Comparison of ENCODE assay signal across 29 cellular contexts in genomic region chr1:95956215-95956614, GRCh38.
"Had no signal": no experiment of that assay in that cellular context is flagged by ENCODE, and none has a peak within 500 bp of the region (broad histone marks: within the 10 kb centered on the region; RNA-seq: fewer than 3 reads in every experiment).

No MANE protein-coding gene starts in this region.

- H3K36me3 ChIP-seq: colonic mucosa, esophagus muscularis mucosa, esophagus squamous epithelium, gastrocnemius medialis, gastroesophageal sphincter, heart left ventricle, heart right ventricle had no signal

- H3K9me3 ChIP-seq: colonic mucosa, esophagus muscularis mucosa, gastrocnemius medialis had no signal

- H3K27me3 Mint-ChIP-seq: effector memory CD8-positive, alpha-beta T cell had no signal

- H3K27me3 ChIP-seq: colonic mucosa, dorsolateral prefrontal cortex, esophagus muscularis mucosa, esophagus squamous epithelium, foreskin keratinocyte, gastrocnemius medialis, gastroesophageal sphincter, heart left ventricle, heart right ventricle, hepatocyte had no signal

- H3K79me2 ChIP-seq: hepatocyte had no signal

- H3K4me2 ChIP-seq: hepatocyte had no signal

- H3K27ac Mint-ChIP-seq: dendritic cell treated with granulocyte-macrophage colony-stimulating factor and Interleukin-4, amounts not matched to agents 40 ng/mL and 50 ng/mL, for 4 days; effector memory CD8-positive, alpha-beta T cell; endodermal cell had no signal

- ATAC-seq: effector memory CD8-positive, alpha-beta T cell; esophagus mucosa; foreskin keratinocyte; gastrocnemius medialis; gastroesophageal sphincter; heart left ventricle; heart right ventricle had no signal

- H3K27ac ChIP-seq: colonic mucosa, coronary artery, dorsolateral prefrontal cortex, epithelial cell of prostate, esophagus muscularis mucosa, esophagus squamous epithelium, foreskin keratinocyte, gastrocnemius medialis, gastroesophageal sphincter, heart left ventricle, heart right ventricle, hepatocyte had no signal

- H3K4me3 Mint-ChIP-seq: dendritic cell treated with granulocyte-macrophage colony-stimulating factor and Interleukin-4, amounts not matched to agents 40 ng/mL and 50 ng/mL, for 4 days; effector memory CD8-positive, alpha-beta T cell; endodermal cell had no signal

- H3K4me3 ChIP-seq: colonic mucosa, coronary artery, dorsolateral prefrontal cortex, esophagus muscularis mucosa, esophagus squamous epithelium, gastrocnemius medialis, gastroesophageal sphincter, heart left ventricle, heart right ventricle, hepatocyte had no signal

- H3K4me1 ChIP-seq: colonic mucosa, foreskin keratinocyte, gastrocnemius medialis, heart left ventricle, heart right ventricle had no signal

- FAIRE-seq: endometrium, endothelial cell of umbilical vein, frontal cortex had no signal

- DNase-seq: colonic mucosa; cortex of kidney; dermis blood vessel endothelial cell; dorsolateral prefrontal cortex; effector CD4-positive, alpha-beta T cell; effector CD8-positive, alpha-beta T cell; effector memory CD4-positive, alpha-beta T cell; effector memory CD8-positive, alpha-beta T cell; endodermal cell; erythroblast; esophagus squamous epithelium; foreskin fibroblast; foreskin melanocyte; gastrocnemius medialis; glutamatergic neuron; head of caudate nucleus; heart left ventricle; heart right ventricle had no signal

- H2AFZ ChIP-seq: hepatocyte had no signal
